ENCODE assay signal across 8 cellular contexts in the genomic region with DNA sequence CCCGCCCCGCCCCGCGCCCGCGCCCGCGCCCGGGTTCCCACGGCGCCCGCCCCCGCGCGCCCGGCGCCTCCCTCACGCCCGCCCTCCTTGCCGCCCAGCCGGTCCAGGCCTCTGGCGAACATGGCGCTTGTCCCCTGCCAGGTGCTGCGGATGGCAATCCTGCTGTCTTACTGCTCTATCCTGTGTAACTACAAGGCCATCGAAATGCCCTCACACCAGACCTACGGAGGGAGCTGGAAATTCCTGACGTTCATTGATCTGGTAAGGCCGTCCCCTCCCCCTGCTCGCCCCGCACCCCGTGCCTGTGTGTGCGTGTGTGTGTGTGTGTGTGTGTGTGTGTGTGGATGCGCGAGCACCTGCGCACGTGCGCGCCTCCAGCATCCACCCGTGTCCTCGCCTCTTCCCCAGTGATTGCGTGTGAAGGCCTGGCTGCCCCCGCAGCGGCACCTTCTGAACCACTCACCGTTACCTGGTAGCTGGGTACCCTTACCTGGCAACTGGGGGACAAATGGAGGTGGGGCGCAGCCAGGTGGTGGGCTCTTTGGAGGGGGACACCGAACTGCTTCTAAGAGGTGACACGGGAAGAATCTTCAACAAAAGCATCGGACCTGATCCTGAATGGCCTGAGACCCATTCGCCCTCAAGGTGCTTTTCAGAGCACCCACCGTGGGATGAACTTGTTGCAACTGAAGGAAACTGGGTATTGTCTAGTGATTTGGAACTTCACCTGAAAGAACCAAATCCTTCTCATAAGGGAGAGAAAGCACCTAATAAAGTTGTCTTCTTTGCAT. TPM values are rescaled to one million over a fixed set of nuclear protein-coding genes. Genes with fewer than 3 reads are reported as not detected.
DNase-seq lines count a peak whose midpoint lies in the region; ATAC-seq and TF ChIP-seq lines count a peak whose summit lies in the region.

A gene with protein sequence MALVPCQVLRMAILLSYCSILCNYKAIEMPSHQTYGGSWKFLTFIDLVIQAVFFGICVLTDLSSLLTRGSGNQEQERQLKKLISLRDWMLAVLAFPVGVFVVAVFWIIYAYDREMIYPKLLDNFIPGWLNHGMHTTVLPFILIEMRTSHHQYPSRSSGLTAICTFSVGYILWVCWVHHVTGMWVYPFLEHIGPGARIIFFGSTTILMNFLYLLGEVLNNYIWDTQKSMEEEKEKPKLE (plus strand): TSS at position 84 of the 791 bp plus-strand sequence. CDS start 37 bp downstream, at position 121.

- intact Hi-C loops in lower leg skin (cut with DNase I; ENCODE audit: low total_unique reads) = no loop called here

- peak in 1 of 3 donors; percentile 28 for TF ChIP-seq CTCF in lower leg skin (IDR thresholded peaks at IDR 0.05)

- TF ChIP-seq POLR2A in lower leg skin (IDR thresholded peaks at IDR 0.05) = no peak

- 14 to 25% methylated on average over 9 to 22 of the region's 50 CpGs for WGBS in lower leg skin, 2 donors

- ATAC-seq in GM21723 (IDR thresholded peaks at IDR 0.05; ENCODE audit: unreplicated experiment) = peak; percentile 74

- DNase-seq in ELF-1 (ENCODE audit: low read depth, low spot score) (peak; percentile 61), cerebellum (ENCODE audit: low spot score) (peak; percentile 53), lower leg skin (ENCODE audit: low spot score in 2 of 2) (peak; percentile 48 to 93), NCI-H2196 treated with DMSO at 0.1 percent for 48 hours (lab: John Stamatoyannopoulos, UW; ENCODE audit: unreplicated experiment) (no peak)
- DNase-seq in Jurkat, Clone E6-1 (ENCODE audit: low read depth, low spot score) = peak; percentile 28
- DNase-seq in activated CD4-positive, CD25-positive, alpha-beta regulatory T cell treated with anti-CD3 and anti-CD28 coated beads, Interleukin-2, amount 50 U/mL, for 72 hours = peak; percentile 70
- DNase-seq in stimulated activated CD4-positive, alpha-beta T cell treated with anti-CD3 and anti-CD28 coated beads, Interleukin-4, amount 100 ng/mL, for 24 hours = peak; percentile 49

- peak within 1 kb of the TSS; percentile 59 for H3K4me3 ChIP-seq in Jurkat, Clone E6-1 (ENCODE audit: low read length)
- peak within 1 kb of the TSS; percentile 94 for H3K4me3 ChIP-seq in lower leg skin (ENCODE audit: low read depth, poor library complexity, severe bottlenecking)

RNA-seq across cellular contexts. Expression of the gene that starts here (rescaled TPM):
- 21.0 TPM for polyA plus RNA-seq in Jurkat, Clone E6-1 (2012; ENCODE audit: insufficient read depth, insufficient read length)
- total RNA-seq in cerebellum (45.9 TPM), lower leg skin (10 to 100 TPM; 12.2 to 21.4 (median 16.0) TPM)
